ENCODE assay signal across 11 cellular contexts in genomic region chr5:55597014-55597981, GRCh38.
DNase-seq lines count a peak whose midpoint lies in the region; ATAC-seq, FAIRE-seq and TF ChIP-seq lines count a peak whose summit lies in the region.
"Had no signal": no experiment of that assay in that cellular context is flagged by ENCODE, and none has a peak within 500 bp of the region (broad histone marks: within the 10 kb centered on the region; RNA-seq: fewer than 3 reads in every experiment).

No MANE protein-coding gene starts in this region.

- H3K4me1 ChIP-seq in liver (ENCODE audit: control insufficient read depth in 4 of 4, insufficient read depth in 4 of 4, low read length in 3 of 4) (peaks cover 16 to 42% (median 23%) of the 10 kb centered on the region in 4 donors), HepG2 (ENCODE audit: insufficient read depth, low read length) (peaks cover 43% of the 10 kb centered on the region), mesenchymal stem cell (ENCODE audit: control insufficient read depth, insufficient read depth, low read depth, low read length) (peaks cover 11% of the 10 kb centered on the region), aorta (ENCODE audit: control insufficient read depth in 1 of 2, insufficient read depth in 2 of 2, low read length in 2 of 2) (peaks cover 0 to 11% of the 10 kb centered on the region in 2 donors)

- H3K4me2 ChIP-seq in HepG2 (ENCODE audit: low read depth, low read length): no peak overlapping the region
- no peak overlapping the region for H3K4me2 ChIP-seq in mesenchymal stem cell (ENCODE audit: low read length, poor library complexity, severe bottlenecking)
- H3K4me2 ChIP-seq: BLaER1 treated with 17β-estradiol and CSF1 and Interleukin-3, amounts not matched to agents 10 nM and 100 nM had no signal

- H3K9me3 ChIP-seq in liver (ENCODE audit: control insufficient read depth in 4 of 4, low read length in 3 of 4) (no peaks in the 10 kb centered on the region), HepG2 (ENCODE audit: low read length) (no peaks in the 10 kb centered on the region), mesenchymal stem cell (ENCODE audit: control insufficient read depth, low read length) (no peaks in the 10 kb centered on the region), aorta (ENCODE audit: control insufficient read depth, low read length) (no peaks in the 10 kb centered on the region)
- H3K9me3 ChIP-seq: BLaER1 treated with 17β-estradiol and CSF1 and Interleukin-3, amounts not matched to agents 10 nM and 100 nM had no signal

- TF ChIP-seq POLR2A in HepG2 (IDR thresholded peaks at IDR 0.05; ENCODE audit: insufficient read depth in 1 of 2, low read depth in 2 of 2, low read length in 2 of 2): no peak

- TF ChIP-seq EP300 in HepG2 (IDR thresholded peaks at IDR 0.05; ENCODE audit: low read depth in 2 of 2, low read length in 2 of 2) (no peak), HepG2 (CRISPR knock-in tag; IDR thresholded peaks at IDR 0.05; ENCODE audit: borderline replicate concordance) (no peak)

- H2AFZ ChIP-seq in HepG2 (ENCODE audit: low read length) (no peak overlapping the region), mesenchymal stem cell (ENCODE audit: low read depth, low read length) (peak overlapping the region; percentile 68)

- H3K23ac ChIP-seq in mesenchymal stem cell (ENCODE audit: low read length in 2 of 2): no peak overlapping the region

- intact Hi-C loops in HepG2 (cut with micrococcal nuclease; ENCODE audit: unreplicated experiment): no loop called here
- intact Hi-C loops in aorta (cut with DNase I): no loop called here

- peak overlapping the region; percentile 70 for H4K8ac ChIP-seq in mesenchymal stem cell (ENCODE audit: low read length)

- no peaks in the 10 kb centered on the region for H3K27me3 ChIP-seq in liver (ENCODE audit: control insufficient read depth in 4 of 4, insufficient read depth in 4 of 4, low read length in 3 of 4)
- no peaks in the 10 kb centered on the region; a peak in 1 of 5 replicates for H3K27me3 ChIP-seq in HepG2 (ENCODE audit: control insufficient read depth in 1 of 2, insufficient read depth in 2 of 2, low read length in 2 of 2)
- no peaks in the 10 kb centered on the region for H3K27me3 ChIP-seq in mesenchymal stem cell (ENCODE audit: control insufficient read depth in 1 of 2, insufficient read depth in 1 of 2, low read length in 2 of 2)
- no peaks in the 10 kb centered on the region for H3K27me3 ChIP-seq in aorta (ENCODE audit: control insufficient read depth in 1 of 2, insufficient read depth in 2 of 2, low read length in 1 of 2)
- H3K27me3 ChIP-seq: BLaER1 treated with 17β-estradiol and CSF1 and Interleukin-3, amounts not matched to agents 10 nM and 100 nM had no signal

- no peaks in the 10 kb centered on the region for H4K20me1 ChIP-seq in HepG2 (ENCODE audit: insufficient read depth, low read length)
- H4K20me1 ChIP-seq: BLaER1 treated with 17β-estradiol and CSF1 and Interleukin-3, amounts not matched to agents 10 nM and 100 nM had no signal

- H3K4me3 ChIP-seq in liver (ENCODE audit: low read depth in 1 of 3, low read length in 3 of 3) (no peak overlapping the region), HepG2 (replicated peaks in 1 of 3; ENCODE audit: insufficient read depth in 1 of 3, low read depth in 2 of 3, low read length in 3 of 3) (no peak overlapping the region), mesenchymal stem cell (ENCODE audit: insufficient read depth in 1 of 2, low read depth in 1 of 2, low read length in 2 of 2) (peak overlapping the region in 1 of 2 experiments; percentile 31), aorta (ENCODE audit: low read length in 2 of 2) (no peak overlapping the region)
- H3K4me3 ChIP-seq: BLaER1 treated with 17β-estradiol and CSF1 and Interleukin-3, amounts not matched to agents 10 nM and 100 nM had no signal

- H3K18ac ChIP-seq in mesenchymal stem cell (ENCODE audit: low read depth in 1 of 2, low read length in 2 of 2): peak overlapping the region; percentile 52 to 90

- H3K4ac ChIP-seq in mesenchymal stem cell (ENCODE audit: low read depth in 1 of 2, low read length in 2 of 2): peak overlapping the region in 1 of 2 experiments; percentile 55

- no peak for FAIRE-seq in HepG2 (lab: Jason Lieb, UNC)

- POLR2A ChIA-PET in HepG2 (lab: Yijun Ruan, JAX): no interaction called here

- peak overlapping the region; percentile 27 for H2AK5ac ChIP-seq in mesenchymal stem cell (ENCODE audit: low read length, severe bottlenecking)

- peak overlapping the region; percentile 18 to 83 for H2BK12ac ChIP-seq in mesenchymal stem cell (ENCODE audit: low read length in 2 of 2)

- H3K79me1 ChIP-seq in mesenchymal stem cell (replicated peaks; ENCODE audit: low read length, poor library complexity, severe bottlenecking): no peaks in the 10 kb centered on the region

- peak overlapping the region; percentile 12 to 51 for H3K9ac ChIP-seq in liver (ENCODE audit: low read depth in 1 of 2, low read length in 2 of 2)
- no peak overlapping the region for H3K9ac ChIP-seq in HepG2 (ENCODE audit: insufficient read depth, low read depth, low read length)
- peak overlapping the region; percentile 83 for H3K9ac ChIP-seq in mesenchymal stem cell (ENCODE audit: low read length)
- H3K9ac ChIP-seq: BLaER1 treated with 17β-estradiol and CSF1 and Interleukin-3, amounts not matched to agents 10 nM and 100 nM had no signal

- H4K91ac ChIP-seq in mesenchymal stem cell (ENCODE audit: low read length): peak overlapping the region; percentile 60

- H2BK15ac ChIP-seq in mesenchymal stem cell (ENCODE audit: low read depth, poor library complexity, severe bottlenecking): peak overlapping the region; percentile 63

- WGBS in liver: 28% methylated on average over 7 of the region's 7 CpGs
- WGBS in HepG2 (ENCODE audit: low lambda C conversion rate): 42% methylated on average over 7 of the region's 7 CpGs
- 67% methylated on average over 7 of the region's 7 CpGs for WGBS in mesenchymal stem cell
- WGBS in aorta, 2 donors: 14 to 17% methylated on average over 7 of the region's 7 CpGs

- H3K27ac ChIP-seq in liver (ENCODE audit: low read depth in 1 of 2, low read length in 2 of 2) (peak overlapping the region; percentile 88 to 92), HepG2 (ENCODE audit: extremely low read length, insufficient read depth, low read length) (no peak overlapping the region), mesenchymal stem cell (ENCODE audit: low read length, poor library complexity, severe bottlenecking) (peak overlapping the region; percentile 33), aorta (ENCODE audit: low read depth in 1 of 2, low read length in 2 of 2) (peak overlapping the region; percentile 73)
- H3K27ac ChIP-seq: BLaER1 treated with 17β-estradiol and CSF1 and Interleukin-3, amounts not matched to agents 10 nM and 100 nM had no signal

- TF ChIP-seq CTCF in liver (IDR thresholded peaks at IDR 0.05; ENCODE audit: low read depth, low read length, missing input control) (no peak), HepG2 (CRISPR knock-in tag; IDR thresholded peaks at IDR 0.05) (no peak)

- peak overlapping the region; percentile 54 for H2BK120ac ChIP-seq in mesenchymal stem cell (ENCODE audit: low read depth, low read length)

- H3K14ac ChIP-seq in mesenchymal stem cell (ENCODE audit: low read length in 2 of 2): peak overlapping the region in 1 of 2 experiments; percentile 26

- peak; percentile 50 to 56 for TF ChIP-seq RAD21 in liver (IDR thresholded peaks at IDR 0.05)
- no peak for TF ChIP-seq RAD21 in HepG2 (CRISPR knock-in tag; IDR thresholded peaks at IDR 0.05)

- no peaks in the 10 kb centered on the region for H3K36me3 ChIP-seq in liver (ENCODE audit: control insufficient read depth in 4 of 4, insufficient read depth in 3 of 4, low read depth in 1 of 4, low read length in 3 of 4)
- no peaks in the 10 kb centered on the region for H3K36me3 ChIP-seq in HepG2 (replicated peaks in 1 of 2; ENCODE audit: control insufficient read depth in 1 of 2, insufficient read depth in 2 of 2, low read length in 2 of 2)
- no peaks in the 10 kb centered on the region for H3K36me3 ChIP-seq in mesenchymal stem cell (ENCODE audit: control insufficient read depth in 1 of 2, insufficient read depth in 2 of 2, low read depth in 1 of 2, low read length in 2 of 2)
- no peaks in the 10 kb centered on the region for H3K36me3 ChIP-seq in aorta (ENCODE audit: control insufficient read depth in 1 of 2, insufficient read depth in 2 of 2, low read length in 1 of 2)
- H3K36me3 ChIP-seq: BLaER1 treated with 17β-estradiol and CSF1 and Interleukin-3, amounts not matched to agents 10 nM and 100 nM had no signal

- H2BK5ac ChIP-seq in mesenchymal stem cell (ENCODE audit: low read depth, low read length, poor library complexity, severe bottlenecking): no peak overlapping the region

- CTCF ChIA-PET in HepG2 (lab: Yijun Ruan, JAX; ENCODE audit: low intra/inter-chr PET ratio, low total read pairs): no interaction called here

- in situ Hi-C loops in HepG2 (cut with HindIII; ENCODE audit: extremely low pct_ligation_motif_present, low pct_unique_long_range_greater_than_20kb): no loop called here

- no peak; the same call in 2 of the 3 replicates for ATAC-seq in HepG2
- peak; percentile 64 for ATAC-seq in aorta (ENCODE audit: low FRiP score)
- ATAC-seq in GM19452 (IDR thresholded peaks at IDR 0.05; ENCODE audit: unreplicated experiment): no peak
- ATAC-seq: naive thymus-derived CD4-positive, alpha-beta T cell had no signal

- no TSS peak for BruUV-seq in HepG2 (replicated peaks; lab: Mats Ljungman, UMichigan)

- DNase-seq in HepG2 (ENCODE audit: low spot score): no peak
- DNase-seq in dedifferentiated amniotic fluid mesenchymal stem cell (ENCODE audit: extremely low spot score): peak; percentile 57
- peak; percentile 91 for DNase-seq in mesenchymal stem cell
- DNase-seq in aorta: peak; percentile 80 to 82
- no peak for DNase-seq in hippocampal formation (lab: John Stamatoyannopoulos, UW)
- no peak for DNase-seq in stimulated activated CD4-positive, alpha-beta T cell treated with anti-CD3 and anti-CD28 coated beads, Interleukin-1b, Interleukin-23, amount 100 ng/mL, for 48 hours
- DNase-seq: activated gamma-delta T cell; naive thymus-derived CD4-positive, alpha-beta T cell had no signal

- no peaks in the 10 kb centered on the region for H3K79me2 ChIP-seq in HepG2 (ENCODE audit: insufficient read depth, low read length)

TF ChIP-seq in liver, 16 proteins besides CTCF, POLR2A, EP300 and RAD21 (continues in another document):
- TF ChIP-seq FOXA1 (IDR thresholded peaks at IDR 0.05): no peak
- peak; percentile 90 to 94 for TF ChIP-seq HNF4A (conservative IDR thresholded peaks at IDR 0.05)
- TF ChIP-seq MAX (IDR thresholded peaks at IDR 0.05): no peak

TF ChIP-seq in HepG2, 621 proteins besides CTCF, POLR2A, EP300 and RAD21:
- TF ChIP-seq ZNF720 (CRISPR knock-in tag; IDR thresholded peaks at IDR 0.05): no peak

Comparison
In these comparisons a context has a peak if more than half of its experiments do, and no peak if none do; other contexts are left out.
1. DNase-seq: peak in dedifferentiated amniotic fluid mesenchymal stem cell (single experiment), mesenchymal stem cell (single experiment) and aorta (2 of 2); none in HepG2 (single experiment), hippocampal formation (0 of 2) and stimulated activated CD4-positive, alpha-beta T cell treated with anti-CD3 and anti-CD28 coated beads, Interleukin-1b, Interleukin-23, amount 100 ng/mL, for 48 hours (single experiment).